ENCODE assay signal across 20 cellular contexts in the genomic region with DNA sequence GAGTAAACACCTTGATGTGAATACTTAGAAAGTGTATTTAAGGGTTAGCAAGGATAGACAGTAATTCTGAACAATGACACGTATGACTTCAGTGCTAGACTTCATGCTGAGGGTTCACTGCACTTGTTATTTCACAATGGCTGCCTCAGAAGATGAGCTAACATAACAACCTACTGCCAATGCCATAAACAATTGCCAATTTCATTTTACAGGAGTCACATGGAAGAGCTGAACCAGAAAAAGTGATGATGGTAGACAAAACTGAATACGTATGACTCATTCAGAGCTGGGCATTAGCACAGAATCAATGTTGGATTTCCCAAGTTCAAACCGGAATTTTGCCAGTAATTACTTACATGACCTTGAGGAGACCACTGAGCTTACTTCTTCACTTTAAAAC.
A peak's percentile ranks its signal among the peaks of the same experiment; 100 is the strongest.
DNase-seq lines count a peak whose midpoint lies in the region; TF ChIP-seq lines count a peak whose summit lies in the region.
"Had no signal": no experiment of that assay in that cellular context is flagged by ENCODE, and none has a peak within 500 bp of the region (broad histone marks: within the 10 kb centered on the region; RNA-seq: fewer than 3 reads in every experiment).

No MANE protein-coding gene starts in this region.

- H3K9ac ChIP-seq in neural cell (ENCODE audit: low read length) = no peak overlapping the region
- H3K9ac ChIP-seq: BLaER1 had no signal

- no peak overlapping the region for H3K4me3 ChIP-seq in epithelial cell of esophagus (ENCODE audit: low read length)
- H3K4me3 ChIP-seq in neural cell (ENCODE audit: low read length) = no peak overlapping the region
- H3K4me3 ChIP-seq in CD8-positive, alpha-beta memory T cell (ENCODE audit: low read length) = no peak overlapping the region
- no peak overlapping the region for H3K4me3 ChIP-seq in right atrium auricular region
- H3K4me3 ChIP-seq: BLaER1, SJCRH30, suprapubic skin had no signal

- H3K27me3 ChIP-seq in neural cell (ENCODE audit: insufficient read depth, low read depth, low read length) = no peaks in the 10 kb centered on the region
- H3K27me3 ChIP-seq in CD8-positive, alpha-beta memory T cell (ENCODE audit: insufficient read depth, low read length, poor library complexity, severe bottlenecking) = no peaks in the 10 kb centered on the region
- no peaks in the 10 kb centered on the region for H3K27me3 ChIP-seq in right atrium auricular region
- H3K27me3 ChIP-seq: BLaER1, suprapubic skin had no signal

- in situ Hi-C loops in Caki2 (cut with HindIII; ENCODE audit: low pct_unique_long_range_greater_than_20kb, low sequenced_read_pairs) = no loop called here

- no peaks in the 10 kb centered on the region for H4K20me1 ChIP-seq in neural cell (ENCODE audit: insufficient read depth)
- H4K20me1 ChIP-seq: BLaER1 had no signal

- H3K9me3 Mint-ChIP-seq in CD8-positive, alpha-beta memory T cell = peaks cover 6 to 30% (median 7%) of the 10 kb centered on the region in 5 donors

- no peak for TF ChIP-seq CTCF in epithelial cell of esophagus (IDR thresholded peaks at IDR 0.05; ENCODE audit: insufficient read depth, low read depth, low read length, missing control alignments)
- TF ChIP-seq CTCF in neural cell (IDR thresholded peaks at IDR 0.05; ENCODE audit: poor library complexity, severe bottlenecking) = no peak
- no peak for TF ChIP-seq CTCF in right atrium auricular region (IDR thresholded peaks at IDR 0.05)

- no peaks in the 10 kb centered on the region for H3K4me1 Mint-ChIP-seq in CD8-positive, alpha-beta memory T cell
- H3K4me1 Mint-ChIP-seq: central memory CD8-positive, alpha-beta T cell; immature natural killer cell had no signal

- H3K9me3 ChIP-seq in neural cell (ENCODE audit: low read length) = no peaks in the 10 kb centered on the region
- no peaks in the 10 kb centered on the region for H3K9me3 ChIP-seq in CD8-positive, alpha-beta memory T cell (ENCODE audit: low read length)
- H3K9me3 ChIP-seq in right atrium auricular region = no peaks in the 10 kb centered on the region
- H3K9me3 ChIP-seq: BLaER1, SJCRH30, suprapubic skin had no signal

- no peak overlapping the region for H3K27ac ChIP-seq in neural cell (ENCODE audit: low read length)
- no peak overlapping the region for H3K27ac ChIP-seq in CD8-positive, alpha-beta memory T cell (ENCODE audit: low read depth, low read length)
- H3K27ac ChIP-seq in right atrium auricular region = no peak overlapping the region
- H3K27ac ChIP-seq: BLaER1, SJCRH30, suprapubic skin had no signal

- no peak overlapping the region for H2AFZ ChIP-seq in neural cell (ENCODE audit: low read depth, low read length)

- H3K4me1 ChIP-seq in CD8-positive, alpha-beta memory T cell (ENCODE audit: insufficient read depth, low read length) = no peaks in the 10 kb centered on the region
- H3K4me1 ChIP-seq in right atrium auricular region = no peaks in the 10 kb centered on the region
- H3K4me1 ChIP-seq: BLaER1, SJCRH30, suprapubic skin had no signal

- H3K9me2 ChIP-seq in neural cell (ENCODE audit: insufficient read depth, low read length) = no peaks in the 10 kb centered on the region

- H3K36me3 Mint-ChIP-seq in CD8-positive, alpha-beta memory T cell = peaks cover 0 to 2% (median 0%) of the 10 kb centered on the region in 3 donors
- H3K36me3 Mint-ChIP-seq: immature natural killer cell had no signal

- H3K27me3 Mint-ChIP-seq in CD8-positive, alpha-beta memory T cell = no peaks in the 10 kb centered on the region
- H3K27me3 Mint-ChIP-seq: central memory CD8-positive, alpha-beta T cell had no signal

- DNase-seq in Caki2 (ENCODE audit: low read depth) = peak; percentile 37
- DNase-seq in NCI-H446 treated with DMSO at 0.1 percent for 48 hours (lab: John Stamatoyannopoulos, UW) = peak; percentile 74
- peak; percentile 35 for DNase-seq in epithelial cell of esophagus (ENCODE audit: low read depth)
- no peak for DNase-seq in CD8-positive, alpha-beta memory T cell
- no peak for DNase-seq in right atrium auricular region (ENCODE audit: low spot score)
- DNase-seq in activated effector memory CD4-positive, alpha-beta T cell treated with anti-CD3 and anti-CD28 coated beads, Interleukin-2, amount 50 U/mL, for 16 hours = no peak
- DNase-seq in HPDE6-E6E7 (ENCODE audit: extremely low spot score) = no peak
- DNase-seq: activated CD8-positive, alpha-beta memory T cell treated with anti-CD3 and anti-CD28 coated beads, Interleukin-2, amount 50 U/mL, for 48 hours; activated naive CD4-positive, alpha-beta T cell treated with anti-CD3 and anti-CD28 coated beads for 36 hours; DMS53; immature natural killer cell; NCI-H1105 treated with DMSO at 0.1 percent for 48 hours; NCI-H2171 treated with DMSO at 0.1 percent for 48 hours; SJCRH30; stimulated activated CD4-positive, alpha-beta T cell treated with anti-CD3 and anti-CD28 coated beads, Interleukin-2, amount 100 ng/mL, for 48 hours; T1000 had no signal

- H3K4me2 ChIP-seq in neural cell (ENCODE audit: low read length) = no peak overlapping the region
- H3K4me2 ChIP-seq: BLaER1 had no signal

- no peaks in the 10 kb centered on the region for H3F3A ChIP-seq in neural cell (ENCODE audit: insufficient read depth, low read length, poor library complexity, severe bottlenecking)

- TF ChIP-seq EP300 in neural cell (conservative IDR thresholded peaks at IDR 0.05; ENCODE audit: poor library complexity, severe bottlenecking) = peak; percentile 10

- POLR2A ChIA-PET in CD8-positive, alpha-beta memory T cell (lab: Charles Lee) = no interaction called here

- TF ChIP-seq RAD21 in neural cell (conservative IDR thresholded peaks at IDR 0.05) = no peak

- no peaks in the 10 kb centered on the region for H3K36me3 ChIP-seq in neural cell (ENCODE audit: insufficient read depth, low read length)
- no peaks in the 10 kb centered on the region for H3K36me3 ChIP-seq in CD8-positive, alpha-beta memory T cell (ENCODE audit: insufficient read depth, low read length)
- H3K36me3 ChIP-seq in right atrium auricular region = no peaks in the 10 kb centered on the region
- H3K36me3 ChIP-seq: BLaER1, SJCRH30, suprapubic skin had no signal

- no peak overlapping the region for H3K4me3 Mint-ChIP-seq in CD8-positive, alpha-beta memory T cell
- H3K4me3 Mint-ChIP-seq: activated naive CD4-positive, alpha-beta T cell treated with anti-CD3 and anti-CD28 coated beads for 36 hours; central memory CD8-positive, alpha-beta T cell; immature natural killer cell had no signal

- H3K27ac Mint-ChIP-seq in CD8-positive, alpha-beta memory T cell = no peak overlapping the region
- H3K27ac Mint-ChIP-seq: activated naive CD4-positive, alpha-beta T cell treated with anti-CD3 and anti-CD28 coated beads for 36 hours; immature natural killer cell had no signal

- no peaks in the 10 kb centered on the region for H3K79me2 ChIP-seq in neural cell (replicated peaks; ENCODE audit: insufficient read depth, low read length)

- CTCF ChIA-PET in CD8-positive, alpha-beta memory T cell (lab: Charles Lee) = no interaction called here

TF ChIP-seq in neural cell, 6 proteins besides CTCF, POLR2A, EP300 and RAD21:
- TF ChIP-seq MXI1 (conservative IDR thresholded peaks at IDR 0.05; ENCODE audit: poor library complexity, severe bottlenecking) (no peak), SMC3 (conservative IDR thresholded peaks at IDR 0.05; ENCODE audit: poor library complexity) (no peak), POLR2AphosphoS5 (IDR thresholded peaks at IDR 0.05) (peak; percentile 44), TAF1 (IDR thresholded peaks at IDR 0.05; ENCODE audit: low read depth) (no peak)
- TF ChIP-seq, protein P1, sequence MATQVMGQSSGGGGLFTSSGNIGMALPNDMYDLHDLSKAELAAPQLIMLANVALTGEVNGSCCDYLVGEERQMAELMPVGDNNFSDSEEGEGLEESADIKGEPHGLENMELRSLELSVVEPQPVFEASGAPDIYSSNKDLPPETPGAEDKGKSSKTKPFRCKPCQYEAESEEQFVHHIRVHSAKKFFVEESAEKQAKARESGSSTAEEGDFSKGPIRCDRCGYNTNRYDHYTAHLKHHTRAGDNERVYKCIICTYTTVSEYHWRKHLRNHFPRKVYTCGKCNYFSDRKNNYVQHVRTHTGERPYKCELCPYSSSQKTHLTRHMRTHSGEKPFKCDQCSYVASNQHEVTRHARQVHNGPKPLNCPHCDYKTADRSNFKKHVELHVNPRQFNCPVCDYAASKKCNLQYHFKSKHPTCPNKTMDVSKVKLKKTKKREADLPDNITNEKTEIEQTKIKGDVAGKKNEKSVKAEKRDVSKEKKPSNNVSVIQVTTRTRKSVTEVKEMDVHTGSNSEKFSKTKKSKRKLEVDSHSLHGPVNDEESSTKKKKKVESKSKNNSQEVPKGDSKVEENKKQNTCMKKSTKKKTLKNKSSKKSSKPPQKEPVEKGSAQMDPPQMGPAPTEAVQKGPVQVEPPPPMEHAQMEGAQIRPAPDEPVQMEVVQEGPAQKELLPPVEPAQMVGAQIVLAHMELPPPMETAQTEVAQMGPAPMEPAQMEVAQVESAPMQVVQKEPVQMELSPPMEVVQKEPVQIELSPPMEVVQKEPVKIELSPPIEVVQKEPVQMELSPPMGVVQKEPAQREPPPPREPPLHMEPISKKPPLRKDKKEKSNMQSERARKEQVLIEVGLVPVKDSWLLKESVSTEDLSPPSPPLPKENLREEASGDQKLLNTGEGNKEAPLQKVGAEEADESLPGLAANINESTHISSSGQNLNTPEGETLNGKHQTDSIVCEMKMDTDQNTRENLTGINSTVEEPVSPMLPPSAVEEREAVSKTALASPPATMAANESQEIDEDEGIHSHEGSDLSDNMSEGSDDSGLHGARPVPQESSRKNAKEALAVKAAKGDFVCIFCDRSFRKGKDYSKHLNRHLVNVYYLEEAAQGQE (IDR thresholded peaks at IDR 0.05; ENCODE audit: borderline replicate concordance) = no peak

Comparison
In these comparisons a context has a peak if more than half of its experiments do, and no peak if none do; other contexts are left out.
1. DNase-seq: peak in Caki2 (single experiment), NCI-H446 treated with DMSO at 0.1 percent for 48 hours (single experiment) and epithelial cell of esophagus (single experiment); none in CD8-positive, alpha-beta memory T cell (0 of 5), right atrium auricular region (single experiment), activated effector memory CD4-positive, alpha-beta T cell treated with anti-CD3 and anti-CD28 coated beads, Interleukin-2, amount 50 U/mL, for 16 hours (single experiment) and HPDE6-E6E7 (single experiment).